11 cellular contexts compared by ENCODE assay signal in genomic region chr4:95190751-95191436, GRCh38.
DNase-seq lines count a peak whose midpoint lies in the region; ATAC-seq and TF ChIP-seq lines count a peak whose summit lies in the region.
"Had no signal": no experiment of that assay in that cellular context is flagged by ENCODE, and none has a peak within 500 bp of the region (broad histone marks: within the 10 kb centered on the region; RNA-seq: fewer than 3 reads in every experiment).

No MANE protein-coding gene starts in this region.

- no peaks in the 10 kb centered on the region for H3K79me2 ChIP-seq in DND-41 (ENCODE audit: insufficient read depth, low read length)

- no peaks in the 10 kb centered on the region for H4K20me1 ChIP-seq in DND-41 (ENCODE audit: insufficient read depth, low read length)

- H3K9ac ChIP-seq in DND-41 (ENCODE audit: low read depth, low read length): no peak overlapping the region

- WGBS in mesodermal cell (ENCODE audit: insufficient coverage in 2 of 2), 2 experiments: 68 to 75% methylated on average over 6 to 7 of the region's 9 CpGs

- H3K27me3 ChIP-seq in DND-41 (ENCODE audit: insufficient read depth, low read length, poor library complexity) (no peaks in the 10 kb centered on the region), MG63 (no peaks in the 10 kb centered on the region)

- no peaks in the 10 kb centered on the region for H3K36me3 ChIP-seq in DND-41 (ENCODE audit: insufficient read depth, low read length)
- peaks cover 4% of the 10 kb centered on the region for H3K36me3 ChIP-seq in mesodermal cell (ENCODE audit: control insufficient read depth, insufficient read depth, low read length)
- H3K36me3 ChIP-seq in MG63: no peaks in the 10 kb centered on the region

- ATAC-seq in DND-41 (ENCODE audit: insufficient read depth, low read depth) (0 out of 3 replicates have a peak, but pooled peaks have one; percentile 20), HG02938 (IDR thresholded peaks at IDR 0.05; ENCODE audit: unreplicated experiment) (no peak), GM21515 (IDR thresholded peaks at IDR 0.05; ENCODE audit: unreplicated experiment) (no peak)
- ATAC-seq: GM12878 had no signal

- H3K4me2 ChIP-seq in DND-41 (ENCODE audit: insufficient read depth, low read length): no peak overlapping the region

- H3K9me3 ChIP-seq in DND-41 (ENCODE audit: insufficient read depth, low read length, severe bottlenecking): no peaks in the 10 kb centered on the region
- H3K9me3 ChIP-seq in mesodermal cell (ENCODE audit: control insufficient read depth, low read length): no peaks in the 10 kb centered on the region
- no peaks in the 10 kb centered on the region for H3K9me3 ChIP-seq in MG63

- H3K4me3 ChIP-seq in DND-41 (ENCODE audit: low read depth in 1 of 2, low read length in 2 of 2) (no peak overlapping the region), mesodermal cell (ENCODE audit: extremely low read depth, insufficient read depth, low read length, poor library complexity, severe bottlenecking) (no peak overlapping the region), MG63 (no peak overlapping the region)
- H3K4me3 ChIP-seq: GM12878 had no signal

- H3K4me1 ChIP-seq in DND-41 (ENCODE audit: insufficient read depth, low read length): peaks cover 8% of the 10 kb centered on the region
- H3K4me1 ChIP-seq in mesodermal cell (ENCODE audit: control insufficient read depth, insufficient read depth, low read length, poor library complexity, severe bottlenecking): no peaks in the 10 kb centered on the region

- no peak for DNase-seq in DND-41
- peak; percentile 70 for DNase-seq in NCI-H2029 (lab: John Stamatoyannopoulos, UW)
- no peak for DNase-seq in GM20000 (ENCODE audit: low spot score)
- no peak for DNase-seq in MG63
- DNase-seq: activated CD8-positive, alpha-beta memory T cell treated with anti-CD3 and anti-CD28 coated beads for 24 hours; stimulated activated CD4-positive, alpha-beta T cell treated with anti-CD3 and anti-CD28 coated beads, Interleukin-4, amount 100 ng/mL, for 24 hours had no signal

- H2AFZ ChIP-seq in DND-41 (ENCODE audit: low read depth, low read length): no peak overlapping the region

- no peak overlapping the region for H3K27ac ChIP-seq in DND-41 (ENCODE audit: low read length)
- H3K27ac ChIP-seq in angular gyrus (ENCODE audit: low read depth, low read length): peak overlapping the region; percentile 83
- H3K27ac ChIP-seq in mesodermal cell (ENCODE audit: low read depth, low read length, severe bottlenecking): peak overlapping the region; percentile 61

- TF ChIP-seq CTCF in DND-41 (IDR thresholded peaks at IDR 0.05; ENCODE audit: borderline replicate concordance, extremely low read depth, low read length, poor library complexity, severe bottlenecking): no peak
- no peak for TF ChIP-seq CTCF in GM20000 (IDR thresholded peaks at IDR 0.05; ENCODE audit: extremely low read depth, missing control alignments)
